8 cellular contexts compared by ENCODE assay signal in genomic region chr1:65235867-65236805, GRCh38.
DNase-seq lines count a peak whose midpoint lies in the region; ATAC-seq, FAIRE-seq and TF ChIP-seq lines count a peak whose summit lies in the region.

No MANE protein-coding gene starts in this region.

- peak; percentile 86 for FAIRE-seq in islet of Langerhans (lab: Jason Lieb, UNC)

- no peak for ATAC-seq in GM21390 (IDR thresholded peaks at IDR 0.05; ENCODE audit: unreplicated experiment)
- no peak for ATAC-seq in activated CD4-positive, CD25-positive, alpha-beta regulatory T cell treated with anti-CD3 and anti-CD28 coated beads, Interleukin-2, amount 50 U/mL, for 24 hours

- DNase-seq in NCI-H524 (lab: John Stamatoyannopoulos, UW) (peak; percentile 29 to 64), NCI-H524 treated with DMSO at 0.1 percent for 48 hours (lab: John Stamatoyannopoulos, UW) (no peak), NCI-H1436 (lab: John Stamatoyannopoulos, UW) (peak; percentile 56), islet precursor cell (no peak)

- TF ChIP-seq CTCF in VCaP (conservative IDR thresholded peaks at IDR 0.05), result peak; percentile 74

- H3K27ac ChIP-seq in VCaP, result no peak overlapping the region

Comparison
In these comparisons a context has a peak if more than half of its experiments do, and no peak if none do; other contexts are left out.
1. DNase-seq: peak in NCI-H524 (2 of 2) and NCI-H1436 (single experiment); none in NCI-H524 treated with DMSO at 0.1 percent for 48 hours (single experiment) and islet precursor cell (single experiment).